In genomic region chr6:139134817-139135577, GRCh38 we compare ENCODE assay signal across 8 cellular contexts.
DNase-seq lines count a peak whose midpoint lies in the region; ATAC-seq lines count a peak whose summit lies in the region.

Gene HECA (plus strand): TSS chr6:139135080. CDS start chr6:139135397, 317 bp downstream.

- H3K9me3 Mint-ChIP-seq in central memory CD8-positive, alpha-beta T cell: no peaks in the 10 kb centered on the region

- peak; percentile 82 for ATAC-seq in GM19025 (IDR thresholded peaks at IDR 0.05; ENCODE audit: low read depth, unreplicated experiment)
- peak; percentile 89 for ATAC-seq in HG03342 (IDR thresholded peaks at IDR 0.05; ENCODE audit: unreplicated experiment)
- ATAC-seq in activated CD4-positive, CD25-positive, alpha-beta regulatory T cell treated with anti-CD3 and anti-CD28 coated beads, Interleukin-2, amount 50 U/mL, for 24 hours: peak; percentile 78 to 84
- ATAC-seq in central memory CD8-positive, alpha-beta T cell (replicated peaks; ENCODE audit: extremely low read depth, poor library complexity, severe bottlenecking): peak; percentile 79

- DNase-seq in AG08396 (ENCODE audit: low spot score): peak; percentile 97
- peak; percentile 76 for DNase-seq in NCI-H446 treated with DMSO at 0.1 percent for 48 hours (lab: John Stamatoyannopoulos, UW)
- DNase-seq in central memory CD8-positive, alpha-beta T cell (ENCODE audit: low spot score in 2 of 2): peak; percentile 99 to 100
- peak; percentile 95 for DNase-seq in iris pigment epithelial cell (ENCODE audit: low read depth)
- peak; percentile 99 for DNase-seq in stimulated activated CD4-positive, alpha-beta T cell treated with anti-CD3 and anti-CD28 coated beads, Interleukin-12 subunit alpha, Interleukin-12 subunit beta, amount 100 ng/mL, for 24 hours (ENCODE audit: low read depth in 2 of 2)

- H3K27ac Mint-ChIP-seq in central memory CD8-positive, alpha-beta T cell (ENCODE audit: low read depth): peak within 1 kb of the TSS; percentile 98

- no peaks in the 10 kb centered on the region for H3K27me3 Mint-ChIP-seq in central memory CD8-positive, alpha-beta T cell

- peaks cover 38% of the 10 kb centered on the region for H3K36me3 Mint-ChIP-seq in central memory CD8-positive, alpha-beta T cell (ENCODE audit: insufficient read depth)

- peak within 1 kb of the TSS; percentile 94 for H3K4me3 Mint-ChIP-seq in central memory CD8-positive, alpha-beta T cell

- H3K4me1 Mint-ChIP-seq in central memory CD8-positive, alpha-beta T cell: peaks cover 72% of the 10 kb centered on the region

Comparison
In these comparisons a context has a peak if more than half of its experiments do, and no peak if none do; other contexts are left out.
1. Peak in every context shown above with its lines: DNase-seq and ATAC-seq.